ENCODE assay signal across 14 cellular contexts in genomic region chr15:39625856-39626255, GRCh38. TPM values are rescaled to one million over a fixed set of nuclear protein-coding genes. Genes with fewer than 3 reads are reported as not detected.
DNase-seq lines count a peak whose midpoint lies in the region; ATAC-seq lines count a peak whose summit lies in the region.
"Had no signal": no experiment of that assay in that cellular context is flagged by ENCODE, and none has a peak within 500 bp of the region (broad histone marks: within the 10 kb centered on the region; RNA-seq: fewer than 3 reads in every experiment).

No MANE protein-coding gene starts in this region.

- H2BK5ac ChIP-seq in mesenchymal stem cell (ENCODE audit: low read depth, low read length, poor library complexity, severe bottlenecking), result no peak overlapping the region

- H3K23ac ChIP-seq in mesenchymal stem cell (ENCODE audit: low read length in 2 of 2), result no peak overlapping the region

- H3K4me3 ChIP-seq in mesenchymal stem cell (ENCODE audit: insufficient read depth in 1 of 2, low read depth in 1 of 2, low read length in 2 of 2), result no peak overlapping the region

- no peak overlapping the region for H3K14ac ChIP-seq in mesenchymal stem cell (ENCODE audit: low read length in 2 of 2)

- DNase-seq in EH (ENCODE audit: low read depth), result peak; percentile 41
- peak; percentile 47 for DNase-seq in RPMI7951 (ENCODE audit: low read depth)
- DNase-seq in dermis blood vessel endothelial cell, result peak; percentile 46
- DNase-seq in mesenchymal stem cell, result peak; percentile 45
- no peak for DNase-seq in occipital lobe (lab: John Stamatoyannopoulos, UW)
- no peak for DNase-seq in anterior cingulate cortex (lab: John Stamatoyannopoulos, UW)
- DNase-seq: MV-4-11; NCI-H510A; nucleus accumbens; SHP77; stimulated activated CD4-positive, alpha-beta T cell treated with anti-CD3 and anti-CD28 coated beads, Interleukin-1b, Interleukin-23, amount 100 ng/mL, for 48 hours had no signal

- H3K27me3 ChIP-seq in mesenchymal stem cell (ENCODE audit: control insufficient read depth in 1 of 2, insufficient read depth in 1 of 2, low read length in 2 of 2), result no peaks in the 10 kb centered on the region

- no peak overlapping the region for H3K27ac ChIP-seq in mesenchymal stem cell (ENCODE audit: low read length, poor library complexity, severe bottlenecking)

- H3K18ac ChIP-seq in mesenchymal stem cell (ENCODE audit: low read depth in 1 of 2, low read length in 2 of 2), result peak overlapping the region in 1 of 2 experiments; percentile 96

- peak overlapping the region; percentile 94 to 99 for H2BK12ac ChIP-seq in mesenchymal stem cell (ENCODE audit: low read length in 2 of 2)

- peak overlapping the region; percentile 92 for H2BK120ac ChIP-seq in mesenchymal stem cell (ENCODE audit: low read depth, low read length)

- H2AK5ac ChIP-seq in mesenchymal stem cell (ENCODE audit: low read length, severe bottlenecking), result peak overlapping the region; percentile 91

- H3K79me1 ChIP-seq in mesenchymal stem cell (replicated peaks; ENCODE audit: low read length, poor library complexity, severe bottlenecking), result no peaks in the 10 kb centered on the region

- ATAC-seq in HG02870 (IDR thresholded peaks at IDR 0.05; ENCODE audit: unreplicated experiment) (no peak), GM21723 (IDR thresholded peaks at IDR 0.05; ENCODE audit: unreplicated experiment) (no peak)
- ATAC-seq: stimulated activated memory B cell treated with anti-CD40 and anti-IgM and Interleukin-4, amounts not matched to agents 10 μg/mL and 1 μg/mL and 100 μg/mL, for 72 hours had no signal

- no peak overlapping the region for H4K8ac ChIP-seq in mesenchymal stem cell (ENCODE audit: low read length)

- peak overlapping the region; percentile 46 to 62 for H3K4ac ChIP-seq in mesenchymal stem cell (ENCODE audit: low read depth in 1 of 2, low read length in 2 of 2)

- H4K91ac ChIP-seq in mesenchymal stem cell (ENCODE audit: low read length), result peak overlapping the region; percentile 66

- H3K4me2 ChIP-seq in mesenchymal stem cell (ENCODE audit: low read length, poor library complexity, severe bottlenecking), result no peak overlapping the region

- no peak overlapping the region for H3K9ac ChIP-seq in mesenchymal stem cell (ENCODE audit: low read length)

- H2AFZ ChIP-seq in mesenchymal stem cell (ENCODE audit: low read depth, low read length), result no peak overlapping the region

- H3K36me3 ChIP-seq in mesenchymal stem cell (ENCODE audit: control insufficient read depth in 1 of 2, insufficient read depth in 2 of 2, low read depth in 1 of 2, low read length in 2 of 2), result no peaks in the 10 kb centered on the region

- H2BK15ac ChIP-seq in mesenchymal stem cell (ENCODE audit: low read depth, poor library complexity, severe bottlenecking), result peak overlapping the region; percentile 84

- H3K4me1 ChIP-seq in mesenchymal stem cell (ENCODE audit: control insufficient read depth, insufficient read depth, low read depth, low read length), result peaks cover 16% of the 10 kb centered on the region

- H3K9me3 ChIP-seq in mesenchymal stem cell (ENCODE audit: control insufficient read depth, low read length), result no peaks in the 10 kb centered on the region

RNA-seq across cellular contexts. Expression of gene THBS1, which starts 45.0 kb away (rescaled TPM):
- 593 and 598 TPM in 2 replicates for total RNA-seq in RPMI7951 (2014; rRNA removed; shearing (Covaris generic))
- total RNA-seq in dermis blood vessel endothelial cell (7,970 and 9,720 TPM in 2 replicates), occipital lobe (171 TPM)
- polyA plus RNA-seq in mesenchymal stem cell (2013, experiment 1 of 2), result 229 TPM
- polyA plus RNA-seq in mesenchymal stem cell (2013, experiment 2 of 2), result 221 TPM

Comparison
In these comparisons a context has a peak if more than half of its experiments do, and no peak if none do; other contexts are left out.
1. DNase-seq: peak in EH (single experiment), RPMI7951 (single experiment), dermis blood vessel endothelial cell (single experiment) and mesenchymal stem cell (single experiment); none in occipital lobe (single experiment) and anterior cingulate cortex (0 of 58).
2. RNA of gene THBS1, which starts 45.0 kb away (total RNA-seq): 7,970 to 9,720 TPM in dermis blood vessel endothelial cell; 593 to 598 TPM in RPMI7951 and 171 TPM in occipital lobe (single experiment); every median in the first group is over 10 times any median in the second.